ENCODE assay signal across 13 cellular contexts in the genomic region with DNA sequence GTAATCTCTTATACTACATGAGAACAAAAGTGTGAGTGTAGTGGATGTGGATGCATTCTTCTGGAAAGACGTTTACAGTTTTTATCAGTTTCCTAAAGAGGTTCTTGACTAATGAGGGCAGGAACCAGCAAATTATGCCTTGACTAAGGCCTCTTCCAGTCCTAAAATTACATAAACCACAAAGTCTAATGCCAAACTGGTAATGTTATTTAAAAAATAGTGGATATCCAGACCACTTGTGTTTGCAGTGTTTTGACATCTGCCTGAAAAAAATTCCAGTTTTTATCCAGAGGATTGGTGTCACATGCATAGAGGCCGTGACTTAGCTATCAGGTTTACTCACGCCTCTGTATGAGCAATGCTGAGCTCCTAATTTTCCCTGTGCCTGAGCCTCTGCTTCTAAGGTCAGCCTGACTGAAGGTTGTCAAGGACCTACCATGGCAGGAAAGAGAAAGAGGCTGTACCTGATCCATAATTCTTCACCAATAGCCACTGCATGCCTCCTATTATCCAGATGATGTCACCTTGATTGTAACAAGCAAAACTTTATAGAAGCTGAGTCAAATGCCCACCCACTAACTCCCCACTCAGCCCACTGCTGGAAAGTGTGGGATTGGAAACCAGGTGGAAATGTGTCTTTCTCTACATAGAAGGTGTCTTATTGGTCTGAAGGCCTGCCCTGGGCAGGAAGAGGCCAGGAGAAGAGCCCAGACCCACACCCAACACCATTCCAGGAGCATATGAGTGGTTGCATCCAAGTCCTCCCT.
"Had no signal": no experiment of that assay in that cellular context is flagged by ENCODE, and none has a peak within 500 bp of the region (broad histone marks: within the 10 kb centered on the region; RNA-seq: fewer than 3 reads in every experiment).

No MANE protein-coding gene starts in this region.

- H3K4me3 Mint-ChIP-seq: activated naive CD8-positive, alpha-beta T cell treated with anti-CD3 and anti-CD28 coated beads, Interleukin-2, amount 50 U/mL, for 24 hours; activated T-helper 1 cell treated with anti-CD3 and anti-CD28 coated beads, Interleukin-12 subunit alpha, Interleukin-12 subunit beta, Interleukin-2, Interleukin-4 antibody, amounts not matched to agents 30 ng/mL and 10 ng/mL and 1 ng/mL, durations not matched to agents 14 hours and 24 hours and 36 hours; stimulated activated naive CD8-positive, alpha-beta T cell treated with anti-CD3 and anti-CD28 coated beads, Interleukin-15, amount 100 ng/mL, for 72 hours had no signal

- H3K4me1 ChIP-seq: ascending aorta had no signal

- H3K9me3 ChIP-seq: ascending aorta, esophagus muscularis mucosa, pancreas, thoracic aorta had no signal

- H3K27ac ChIP-seq: ascending aorta, esophagus muscularis mucosa, pancreas, thoracic aorta had no signal

- H3K4me1 Mint-ChIP-seq: activated naive CD8-positive, alpha-beta T cell treated with anti-CD3 and anti-CD28 coated beads, Interleukin-2, amount 50 U/mL, for 24 hours; stimulated activated naive CD8-positive, alpha-beta T cell treated with anti-CD3 and anti-CD28 coated beads, Interleukin-15, amount 100 ng/mL, for 72 hours had no signal

- H3K27ac Mint-ChIP-seq: activated naive CD8-positive, alpha-beta T cell treated with anti-CD3 and anti-CD28 coated beads, Interleukin-2, amount 50 U/mL, for 24 hours; activated T-helper 1 cell treated with anti-CD3 and anti-CD28 coated beads, Interleukin-12 subunit alpha, Interleukin-12 subunit beta, Interleukin-2, Interleukin-4 antibody, amounts not matched to agents 30 ng/mL and 10 ng/mL and 1 ng/mL, durations not matched to agents 14 hours and 24 hours and 36 hours had no signal

- H3K36me3 ChIP-seq: ascending aorta, esophagus muscularis mucosa, pancreas, thoracic aorta had no signal

- H3K9me3 Mint-ChIP-seq: activated naive CD8-positive, alpha-beta T cell treated with anti-CD3 and anti-CD28 coated beads, Interleukin-2, amount 50 U/mL, for 24 hours; activated T-helper 1 cell treated with anti-CD3 and anti-CD28 coated beads, Interleukin-12 subunit alpha, Interleukin-12 subunit beta, Interleukin-2, Interleukin-4 antibody, amounts not matched to agents 30 ng/mL and 10 ng/mL and 1 ng/mL, durations not matched to agents 14 hours and 24 hours and 36 hours; stimulated activated naive CD8-positive, alpha-beta T cell treated with anti-CD3 and anti-CD28 coated beads, Interleukin-15, amount 100 ng/mL, for 72 hours had no signal

- H3K4me3 ChIP-seq: ascending aorta, esophagus muscularis mucosa, pancreas, thoracic aorta had no signal

- DNase-seq: activated CD4-positive, alpha-beta T cell treated with anti-CD3 and anti-CD28 coated beads for 1 hour; activated naive CD4-positive, alpha-beta T cell treated with Interleukin-2 at 50 U/mL for 16 hours; activated naive CD8-positive, alpha-beta T cell treated with anti-CD3 and anti-CD28 coated beads, Interleukin-2, amount 50 U/mL, for 24 hours; foreskin melanocyte; kidney; pancreas; stimulated activated CD4-positive, alpha-beta T cell treated with anti-CD3 and anti-CD28 coated beads, Interleukin-4, amount 100 ng/mL, for 4 hours; stimulated activated naive CD8-positive, alpha-beta T cell treated with anti-CD3 and anti-CD28 coated beads, Interleukin-15, amount 100 ng/mL, for 72 hours; T1000 had no signal

- ATAC-seq: activated naive CD8-positive, alpha-beta T cell treated with anti-CD3 and anti-CD28 coated beads, Interleukin-2, amount 50 U/mL, for 24 hours; stimulated activated naive CD8-positive, alpha-beta T cell treated with anti-CD3 and anti-CD28 coated beads, Interleukin-15, amount 100 ng/mL, for 72 hours had no signal

- H3K27me3 ChIP-seq: ascending aorta, esophagus muscularis mucosa, pancreas had no signal
